ENCODE assay signal across 15 cellular contexts in the genomic region with DNA sequence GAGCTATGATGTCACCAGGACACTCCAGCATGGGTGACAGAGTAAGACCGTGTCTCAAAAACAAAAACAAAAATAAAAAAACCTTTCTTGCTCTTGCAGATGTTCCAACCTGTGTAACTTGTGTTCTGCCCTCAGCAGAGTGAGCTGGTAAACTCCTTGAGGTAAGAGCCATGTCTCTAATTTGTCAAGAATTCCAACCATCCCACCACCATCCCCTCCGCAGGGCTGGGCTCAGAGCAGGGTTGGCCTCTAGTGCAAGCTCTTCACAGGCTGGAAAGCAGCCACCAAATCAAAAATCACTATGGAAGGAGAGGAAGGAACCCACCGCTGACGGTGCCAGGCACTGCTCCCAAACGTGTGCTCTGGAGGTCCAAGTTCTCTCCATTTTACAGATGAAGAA. TPM values are rescaled to one million over a fixed set of nuclear protein-coding genes. Genes with fewer than 3 reads are reported as not detected.
A peak's percentile ranks its signal among the peaks of the same experiment; 100 is the strongest.
DNase-seq lines count a peak whose midpoint lies in the region; ATAC-seq, FAIRE-seq and TF ChIP-seq lines count a peak whose summit lies in the region.
"Had no signal": no experiment of that assay in that cellular context is flagged by ENCODE, and none has a peak within 500 bp of the region (broad histone marks: within the 10 kb centered on the region; RNA-seq: fewer than 3 reads in every experiment).

No MANE protein-coding gene starts in this region.

- H3K27ac Mint-ChIP-seq in activated naive CD8-positive, alpha-beta T cell treated with anti-CD3 and anti-CD28 coated beads, Interleukin-2, amount 50 U/mL, for 24 hours, result no peak overlapping the region
- H3K27ac Mint-ChIP-seq: activated B cell treated with CpG ODN at 0.5 μM for 24 hours; activated CD8-positive, alpha-beta T cell treated with anti-CD3 and anti-CD28 coated beads for 36 hours; activated naive CD4-positive, alpha-beta T cell treated with anti-CD3 and anti-CD28 coated beads, Interleukin-2, amount 50 U/mL, for 24 hours; natural killer cell treated with Interleukin-12 subunit alpha and Interleukin-12 subunit beta and Interleukin-15 and Interleukin-18, amount 100 ng/mL, for 72 hours had no signal

- 37 to 40% methylated on average over 5 of the region's 5 CpGs for WGBS in GM23248 (ENCODE audit: low coverage in 1 of 2, low lambda C conversion rate in 2 of 2, missing lambda C conversion rate in 2 of 2), 2 experiments

- peak overlapping the region; percentile 55 for H3K9ac ChIP-seq in GM23248

- no peaks in the 10 kb centered on the region for H4K20me1 ChIP-seq in GM23248 (ENCODE audit: insufficient read depth)

- H3K4me3 Mint-ChIP-seq in activated naive CD8-positive, alpha-beta T cell treated with anti-CD3 and anti-CD28 coated beads, Interleukin-2, amount 50 U/mL, for 24 hours, result no peak overlapping the region
- H3K4me3 Mint-ChIP-seq: activated B cell treated with CpG ODN at 0.5 μM for 24 hours; activated CD8-positive, alpha-beta T cell treated with anti-CD3 and anti-CD28 coated beads for 36 hours; activated naive CD4-positive, alpha-beta T cell treated with anti-CD3 and anti-CD28 coated beads, Interleukin-2, amount 50 U/mL, for 24 hours; activated T-cell treated with anti-CD3 and anti-CD28 coated beads, Interleukin-2, amount 50 U/mL, for 4 hours; natural killer cell treated with Interleukin-12 subunit alpha and Interleukin-12 subunit beta and Interleukin-15 and Interleukin-18, amount 100 ng/mL, for 72 hours had no signal

- H3K4me3 ChIP-seq in GM23248 (peak overlapping the region; percentile 45), retinal pigment epithelial cell (ENCODE audit: low read length) (peak overlapping the region; percentile 42)
- H3K4me3 ChIP-seq: MG63 had no signal

- no peaks in the 10 kb centered on the region for H3K9me3 ChIP-seq in GM23248 (ENCODE audit: low read depth)
- H3K9me3 ChIP-seq: MG63 had no signal

- no peaks in the 10 kb centered on the region for H3K79me2 ChIP-seq in GM23248 (ENCODE audit: insufficient read depth)

- H3K4me2 ChIP-seq in GM23248 (ENCODE audit: unreplicated experiment), result peak overlapping the region; percentile 47

- H3K4me1 ChIP-seq in GM23248 (ENCODE audit: insufficient read depth), result peaks cover 14% of the 10 kb centered on the region

- no peak for FAIRE-seq in HTR-8/SVneo (lab: Jason Lieb, UNC)

- H3K4me1 Mint-ChIP-seq in activated naive CD8-positive, alpha-beta T cell treated with anti-CD3 and anti-CD28 coated beads, Interleukin-2, amount 50 U/mL, for 24 hours, result peaks cover 20% of the 10 kb centered on the region
- H3K4me1 Mint-ChIP-seq: activated B cell treated with CpG ODN at 0.5 μM for 24 hours had no signal

- no peaks in the 10 kb centered on the region for H3K36me3 Mint-ChIP-seq in activated naive CD8-positive, alpha-beta T cell treated with anti-CD3 and anti-CD28 coated beads, Interleukin-2, amount 50 U/mL, for 24 hours (ENCODE audit: low read depth)
- H3K36me3 Mint-ChIP-seq: activated naive CD4-positive, alpha-beta T cell treated with anti-CD3 and anti-CD28 coated beads, Interleukin-2, amount 50 U/mL, for 24 hours; natural killer cell treated with Interleukin-12 subunit alpha and Interleukin-12 subunit beta and Interleukin-15 and Interleukin-18, amount 100 ng/mL, for 72 hours had no signal

- H3K9me3 Mint-ChIP-seq in activated naive CD8-positive, alpha-beta T cell treated with anti-CD3 and anti-CD28 coated beads, Interleukin-2, amount 50 U/mL, for 24 hours, result no peaks in the 10 kb centered on the region
- H3K9me3 Mint-ChIP-seq: activated B cell treated with CpG ODN at 0.5 μM for 24 hours; activated CD8-positive, alpha-beta T cell treated with anti-CD3 and anti-CD28 coated beads for 36 hours; activated naive CD4-positive, alpha-beta T cell treated with anti-CD3 and anti-CD28 coated beads, Interleukin-2, amount 50 U/mL, for 24 hours; activated T-cell treated with anti-CD3 and anti-CD28 coated beads, Interleukin-2, amount 50 U/mL, for 4 hours; natural killer cell treated with Interleukin-12 subunit alpha and Interleukin-12 subunit beta and Interleukin-15 and Interleukin-18, amount 100 ng/mL, for 72 hours had no signal

- no peaks in the 10 kb centered on the region for H3K27me3 ChIP-seq in GM23248 (replicated peaks; ENCODE audit: insufficient read depth)
- no peaks in the 10 kb centered on the region for H3K27me3 ChIP-seq in layer of hippocampus (ENCODE audit: control insufficient read depth, insufficient read depth, low read length)
- H3K27me3 ChIP-seq: MG63 had no signal

- H3K27ac ChIP-seq in GM23248, result no peak overlapping the region
- peak overlapping the region; percentile 63 for H3K27ac ChIP-seq in cingulate gyrus (ENCODE audit: low read depth, low read length)
- peak overlapping the region; percentile 66 for H3K27ac ChIP-seq in layer of hippocampus (ENCODE audit: low read depth, low read length)

- no peaks in the 10 kb centered on the region for H3K9me2 ChIP-seq in GM23248 (ENCODE audit: insufficient read depth)

- no peak for DNase-seq in GM23248
- DNase-seq in retinal pigment epithelial cell (ENCODE audit: low read depth), result no peak
- DNase-seq in putamen (ENCODE audit: low spot score), result no peak
- no peak for DNase-seq in SKM-1 (lab: John Stamatoyannopoulos, UW; ENCODE audit: unreplicated experiment)
- DNase-seq in activated naive CD8-positive, alpha-beta T cell treated with anti-CD3 and anti-CD28 coated beads, Interleukin-2, amount 50 U/mL, for 24 hours, result no peak
- DNase-seq in HTR-8/SVneo (ENCODE audit: insufficient read length, low spot score), result no peak
- DNase-seq: activated B cell treated with CpG ODN at 0.5 μM for 24 hours; activated T-cell treated with anti-CD3 and anti-CD28 coated beads, Interleukin-2, amount 50 U/mL, for 4 hours; central memory CD4-positive, alpha-beta T cell; MG63 had no signal

- peak overlapping the region; percentile 74 for H2AFZ ChIP-seq in GM23248

- ATAC-seq in activated naive CD8-positive, alpha-beta T cell treated with anti-CD3 and anti-CD28 coated beads, Interleukin-2, amount 50 U/mL, for 24 hours, result no peak
- ATAC-seq: activated T-cell treated with anti-CD3 and anti-CD28 coated beads, Interleukin-2, amount 50 U/mL, for 4 hours; natural killer cell treated with Interleukin-12 subunit alpha and Interleukin-12 subunit beta and Interleukin-15 and Interleukin-18, amount 100 ng/mL, for 72 hours had no signal

- H3K27me3 Mint-ChIP-seq in activated naive CD8-positive, alpha-beta T cell treated with anti-CD3 and anti-CD28 coated beads, Interleukin-2, amount 50 U/mL, for 24 hours, result no peaks in the 10 kb centered on the region
- H3K27me3 Mint-ChIP-seq: activated CD8-positive, alpha-beta T cell treated with anti-CD3 and anti-CD28 coated beads for 36 hours; activated naive CD4-positive, alpha-beta T cell treated with anti-CD3 and anti-CD28 coated beads, Interleukin-2, amount 50 U/mL, for 24 hours had no signal

- H3K36me3 ChIP-seq in GM23248 (ENCODE audit: low read depth), result no peaks in the 10 kb centered on the region
- H3K36me3 ChIP-seq: MG63 had no signal

- H3F3A ChIP-seq in GM23248 (ENCODE audit: insufficient read depth), result no peaks in the 10 kb centered on the region

- in situ Hi-C loops in GM23248 (cut with MboI), result no loop called here

- no peak for TF ChIP-seq CTCF in retinal pigment epithelial cell (conservative IDR thresholded peaks at IDR 0.05; ENCODE audit: low read depth, low read length)

RNA-seq across cellular contexts. Expression of gene PLEKHA6, which starts 9.5 kb away (rescaled TPM):
- 7.3 and 8.3 TPM in 2 replicates for total RNA-seq in GM23248 (2014; rRNA removed; shearing (Covaris generic))
- 4.5 and 5.5 TPM in 2 replicates for polyA plus RNA-seq in GM23248 (2016; fragmentation: Nextera tagmentation; extraction: Ambion mirVana)
